Comparison of ENCODE assay signal across 10 cellular contexts in genomic region chr5:90421136-90421535, GRCh38. TPM values are rescaled to one million over a fixed set of nuclear protein-coding genes. Genes with fewer than 3 reads are reported as not detected.
A peak's percentile ranks its signal among the peaks of the same experiment; 100 is the strongest.
DNase-seq lines count a peak whose midpoint lies in the region; ATAC-seq, FAIRE-seq and TF ChIP-seq lines count a peak whose summit lies in the region.
"Had no signal": no experiment of that assay in that cellular context is flagged by ENCODE, and none has a peak within 500 bp of the region (broad histone marks: within the 10 kb centered on the region; RNA-seq: fewer than 3 reads in every experiment).

No MANE protein-coding gene starts in this region.

- H2AFZ ChIP-seq in GM12878 (ENCODE audit: control insufficient read depth, low read depth, low read length) = no peak overlapping the region

- RAD21 ChIA-PET in GM12878 (lab: Charles Lee; ENCODE audit: unreplicated experiment) = interaction anchor here (1.0 kb wide), 1 partner anchor 18 kb away, joined by 3 read pairs; no protein-coding TSS in a partner anchor

- H4K20me1 ChIP-seq in GM12878 (ENCODE audit: control insufficient read depth, insufficient read depth) = no peaks in the 10 kb centered on the region

- POLR2A ChIA-PET in HEK293T (lab: Yijun Ruan, JAX) (interaction anchor here (0.9 to 4.0 kb wide), 2 partner anchors 11 to 20 kb away, joined by 3 to 43 read pairs; partner anchors contain the start of gene CETN3), GM12878 (lab: Charles Lee) (no interaction called here)

- H3K79me2 ChIP-seq in GM12878 (ENCODE audit: control insufficient read depth, insufficient read depth, low read length) = no peaks in the 10 kb centered on the region

- H3K4me1 ChIP-seq in GM12878 (ENCODE audit: control insufficient read depth, insufficient read depth, low read length) = no peaks in the 10 kb centered on the region
- no peaks in the 10 kb centered on the region for H3K4me1 ChIP-seq in lung (ENCODE audit: control insufficient read depth in 2 of 2, insufficient read depth in 2 of 2, low read length in 2 of 2)
- H3K4me1 ChIP-seq: heart right ventricle had no signal

- H3K9me3 ChIP-seq in GM12878 (replicated peaks; ENCODE audit: control insufficient read depth, insufficient read depth, low read length) (no peaks in the 10 kb centered on the region), lung (ENCODE audit: control insufficient read depth in 2 of 2, insufficient read depth in 1 of 2, low read length in 1 of 2) (no peaks in the 10 kb centered on the region)
- H3K9me3 ChIP-seq: heart right ventricle had no signal

- DNase-seq in EL (peak; percentile 13), HEK293T (ENCODE audit: extremely low spot score) (peak; percentile 45), GM12878 (ENCODE audit: low read depth, low spot score) (no peak), lung (ENCODE audit: low spot score) (no peak), GDM1 (lab: John Stamatoyannopoulos, UW) (no peak), inferior parietal cortex (ENCODE audit: extremely low spot score) (no peak)
- DNase-seq in stimulated activated naive CD8-positive, alpha-beta T cell treated with anti-CD3 and anti-CD28 coated beads, Interleukin-15, amount 100 ng/mL, for 72 hours = no peak
- DNase-seq: activated naive CD4-positive, alpha-beta T cell; heart right ventricle had no signal

- no peak for FAIRE-seq in GM12878 (lab: Jason Lieb, UNC)

- in situ Hi-C loops in GM12878 (cut with MboI) = no loop called here

- SMC1A ChIA-PET in GM12878 (lab: Charles Lee; ENCODE audit: uncharacterized antibody, unreplicated experiment) = interaction anchor here (1.2 to 1.4 kb wide), 2 partner anchors 11 to 17 kb away, joined by 4 to 6 read pairs; no protein-coding TSS in a partner anchor

- no peak for TF ChIP-seq EP300 in GM12878 (IDR thresholded peaks at IDR 0.05; ENCODE audit: borderline replicate concordance in 1 of 2, control insufficient read depth in 1 of 2, low read depth in 2 of 2, low read length in 2 of 2)

- 14% methylated on average over 4 of the region's 4 CpGs for WGBS in GM12878 (ENCODE audit: insufficient coverage, insufficient replicate concordance, low lambda C conversion rate, missing lambda C conversion rate)
- WGBS in lung, 2 donors = 42% methylated on average over 4 of the region's 4 CpGs

- H3K4me3 ChIP-seq in GM12878 = no peak overlapping the region
- H3K4me3 ChIP-seq in lung = no peak overlapping the region
- H3K4me3 ChIP-seq: heart right ventricle had no signal

- H3K27ac Mint-ChIP-seq in stimulated activated naive CD8-positive, alpha-beta T cell treated with anti-CD3 and anti-CD28 coated beads, Interleukin-15, amount 100 ng/mL, for 72 hours = no peak overlapping the region

- no peak for TF ChIP-seq RAD21 in GM12878 (IDR thresholded peaks at IDR 0.05; ENCODE audit: insufficient read depth, low read depth, low read length)

- H3K27me3 ChIP-seq in GM12878 (replicated peaks in 1 of 2; ENCODE audit: control insufficient read depth in 2 of 2, insufficient read depth in 2 of 2, low read length in 1 of 2) = no peaks in the 10 kb centered on the region
- H3K27me3 ChIP-seq in lung (ENCODE audit: control insufficient read depth, insufficient read depth) = no peaks in the 10 kb centered on the region

- no peaks in the 10 kb centered on the region for H3K4me1 Mint-ChIP-seq in stimulated activated naive CD8-positive, alpha-beta T cell treated with anti-CD3 and anti-CD28 coated beads, Interleukin-15, amount 100 ng/mL, for 72 hours

- H3K4me2 ChIP-seq in GM12878 (ENCODE audit: control insufficient read depth, insufficient read depth) = no peak overlapping the region

- no peak overlapping the region for H3K4me3 Mint-ChIP-seq in stimulated activated naive CD8-positive, alpha-beta T cell treated with anti-CD3 and anti-CD28 coated beads, Interleukin-15, amount 100 ng/mL, for 72 hours

- intact Hi-C loops in GM12878 (cut with micrococcal nuclease; ENCODE audit: unreplicated experiment) = no loop called here

- H3K9me3 Mint-ChIP-seq in stimulated activated naive CD8-positive, alpha-beta T cell treated with anti-CD3 and anti-CD28 coated beads, Interleukin-15, amount 100 ng/mL, for 72 hours = no peaks in the 10 kb centered on the region

- H3K27me3 Mint-ChIP-seq in stimulated activated naive CD8-positive, alpha-beta T cell treated with anti-CD3 and anti-CD28 coated beads, Interleukin-15, amount 100 ng/mL, for 72 hours = peaks cover 36% of the 10 kb centered on the region

- TF ChIP-seq CTCF in GM12878 (IDR thresholded peaks at IDR 0.05 in 2 of 3, conservative IDR thresholded peaks at IDR 0.05 in 1 of 3; ENCODE audit: control insufficient read depth in 2 of 3, extremely low read depth in 1 of 3, insufficient read depth in 1 of 3, low read depth in 3 of 3, low read length in 3 of 3) (peak; percentile 23 to 43 (median 24); a peak in 3 of 6 replicates), lung (IDR thresholded peaks at IDR 0.05; ENCODE audit: control extremely low read depth, extremely low read depth) (no peak)

- peak; percentile 88 for ATAC-seq in GM12878
- peak; percentile 27 for ATAC-seq in lung (ENCODE audit: insufficient read depth, low FRiP score)
- ATAC-seq in stimulated activated naive CD8-positive, alpha-beta T cell treated with anti-CD3 and anti-CD28 coated beads, Interleukin-15, amount 100 ng/mL, for 72 hours = no peak
- ATAC-seq in GM21619 (IDR thresholded peaks at IDR 0.05; ENCODE audit: unreplicated experiment) = no peak

- H3K36me3 ChIP-seq in GM12878 (ENCODE audit: control insufficient read depth in 2 of 2, insufficient read depth in 2 of 2, low read length in 1 of 2) = no peaks in the 10 kb centered on the region
- no peaks in the 10 kb centered on the region for H3K36me3 ChIP-seq in lung (ENCODE audit: control insufficient read depth in 2 of 2, insufficient read depth in 2 of 2, low read length in 2 of 2)
- H3K36me3 ChIP-seq: heart right ventricle had no signal

- CTCF ChIA-PET in HEK293T (lab: Yijun Ruan, JAX) (interaction anchor here (0.7 to 2.4 kb wide), 5 partner anchors 9 to 13 kb away, joined by 3 to 9 read pairs (median 4); partner anchors contain the start of gene CETN3), GM12878 (lab: Yijun Ruan, JAX) (interaction anchor here (0.6 to 2.7 kb wide), 11 partner anchors 10 to 1726 kb away, joined by 3 to 12 read pairs (median 3); partner anchors contain the start of gene LYSMD3)

- TF ChIP-seq POLR2A in GM12878 (IDR thresholded peaks at IDR 0.05; ENCODE audit: low read depth, low read length) = no peak

- H3K9ac ChIP-seq in GM12878 (ENCODE audit: control insufficient read depth, insufficient read depth, low read length) = no peak overlapping the region

- no TSS peak for BruUV-seq in GM12878 (replicated peaks; lab: Mats Ljungman, UMichigan)

- no peak overlapping the region for H3K27ac ChIP-seq in GM12878 (ENCODE audit: control insufficient read depth, insufficient read depth)
- no peak overlapping the region for H3K27ac ChIP-seq in lung (ENCODE audit: low read depth in 1 of 2, low read length in 1 of 2)
- H3K27ac ChIP-seq: heart right ventricle had no signal

RNA-seq across cellular contexts. Expression of gene CETN3, which starts 11.6 kb away (rescaled TPM):
- 86.0 and 86.6 TPM in 2 replicates for total RNA-seq in GM12878 (2013; cell fraction: nucleolus; rRNA removed)
- 16.8 and 28.8 TPM in 2 replicates for total RNA-seq in GM12878 (2014; rRNA removed)
- 45.5 and 50.1 TPM in 2 replicates for total RNA-seq in GM12878 (2014; rRNA removed; fragmentation: Illumina TruSeq; extraction: Trizol)
- total RNA-seq in GM12878 (2021) = 22.2 and 29.5 TPM in 2 replicates
- 16.7 TPM for polyA plus RNA-seq in GM12878 (2011; ENCODE audit: low read depth)
- polyA plus RNA-seq in GM12878 (2011; rRNA removed) = 50.9 and 114 TPM in 2 replicates
- polyA plus RNA-seq in GM12878 (2011; cell fraction: cytosol; rRNA removed) = 3.3 and 4.6 TPM in 2 replicates
- polyA plus RNA-seq in GM12878 (2011; cell fraction: nucleus; rRNA removed) = 11.8 and 18.7 TPM in 2 replicates
- polyA plus RNA-seq in GM12878 (2012) = 31.4 and 44.8 TPM in 2 replicates
- 54.7 and 58.5 TPM in 2 replicates for polyA plus RNA-seq in GM12878 (2014; fragmentation: Illumina TruSeq; extraction: Trizol)
- 10 to 100 TPM; 54.6 to 59.1 TPM for polyA plus RNA-seq in GM12878 (2014; fragmentation: Nextera tagmentation; extraction: Ambion mirVana)
- polyA plus RNA-seq in GM12878 (2014; rRNA removed) = 30.6 and 48.8 TPM in 2 replicates
- 10 to 100 TPM; 52.6 to 57.7 TPM for polyA plus RNA-seq in GM12878 (2016; fragmentation: Nextera tagmentation; extraction: Ambion mirVana)
- polyA minus RNA-seq in GM12878 (2011; rRNA and poly(A)+ RNA removed) = 2.2 and 2.5 TPM in 2 replicates
- polyA minus RNA-seq in GM12878 (2011; cell fraction: cytosol; rRNA and poly(A)+ RNA removed) = 2.4 and 6.1 TPM in 2 replicates
- 7.5 and 7.7 TPM in 2 replicates for polyA minus RNA-seq in GM12878 (2011; cell fraction: nucleus; rRNA and poly(A)+ RNA removed)
- 10 to 100 TPM; 16.8 to 43.8 TPM for total RNA-seq in lung
- 10 to 100 TPM; 15.7 to 27.2 TPM for polyA plus RNA-seq in lung

RNA-seq across cellular contexts. Expression of gene MBLAC2, which starts 53.4 kb away (rescaled TPM):
- 21.3 and 22.7 TPM in 2 replicates for total RNA-seq in GM12878 (2013; cell fraction: nucleolus; rRNA removed)
- 6.9 and 7.4 TPM in 2 replicates for total RNA-seq in GM12878 (2014; rRNA removed)
- 7.4 and 7.6 TPM in 2 replicates for total RNA-seq in GM12878 (2014; rRNA removed; fragmentation: Illumina TruSeq; extraction: Trizol)
- 7.3 and 7.8 TPM in 2 replicates for total RNA-seq in GM12878 (2021)
- polyA plus RNA-seq in GM12878 (2011; ENCODE audit: low read depth) = 0.97 TPM
- 6.1 and 8.3 TPM in 2 replicates for polyA plus RNA-seq in GM12878 (2011; rRNA removed)
- 4.2 and 4.5 TPM in 2 replicates for polyA plus RNA-seq in GM12878 (2011; cell fraction: cytosol; rRNA removed)
- polyA plus RNA-seq in GM12878 (2011; cell fraction: nucleus; rRNA removed) = 9.1 and 9.4 TPM in 2 replicates
- 3.6 and 5.9 TPM in 2 replicates for polyA plus RNA-seq in GM12878 (2012)
- polyA plus RNA-seq in GM12878 (2014; fragmentation: Illumina TruSeq; extraction: Trizol) = 7.4 and 9.0 TPM in 2 replicates
- 1 to 10 TPM; 2.0 to 2.8 TPM for polyA plus RNA-seq in GM12878 (2014; fragmentation: Nextera tagmentation; extraction: Ambion mirVana)
- polyA plus RNA-seq in GM12878 (2014; rRNA removed) = 6.4 and 7.5 TPM in 2 replicates
- polyA plus RNA-seq in GM12878 (2016; fragmentation: Nextera tagmentation; extraction: Ambion mirVana) = 10 to 100 TPM in 1 of 2 experiments, 1 to 10 TPM in 1; 9.5 to 10.5 TPM
- 6.8 and 10.2 TPM in 2 replicates for polyA minus RNA-seq in GM12878 (2011; rRNA and poly(A)+ RNA removed)
- polyA minus RNA-seq in GM12878 (2011; cell fraction: cytosol; rRNA and poly(A)+ RNA removed) = 3.2 and 4.2 TPM in 2 replicates
- 17.0 and 27.2 TPM in 2 replicates for polyA minus RNA-seq in GM12878 (2011; cell fraction: nucleus; rRNA and poly(A)+ RNA removed)
- 1 to 10 TPM; 4.6 to 6.5 TPM for total RNA-seq in lung
- 1 to 10 TPM; 1.9 to 2.0 TPM for polyA plus RNA-seq in lung

RNA-seq across cellular contexts. Expression of gene POLR3G, which starts 53.5 kb away (rescaled TPM):
- total RNA-seq in GM12878 (2013; cell fraction: nucleolus; rRNA removed) = 11.3 and 14.3 TPM in 2 replicates
- total RNA-seq in GM12878 (2014; rRNA removed) (15.2 and 22.1 TPM in 2 replicates), GM12878 (2014; rRNA removed; fragmentation: Illumina TruSeq; extraction: Trizol) (23.4 and 25.5 TPM in 2 replicates), GM12878 (2021) (18.3 and 18.4 TPM in 2 replicates), lung (1 to 10 TPM; 1.1 to 1.3 TPM)
- polyA plus RNA-seq in GM12878 (2011; ENCODE audit: low read depth) = 11.0 TPM
- polyA plus RNA-seq in GM12878 (2011; rRNA removed) (16.7 and 27.0 TPM in 2 replicates), GM12878 (2014; fragmentation: Illumina TruSeq; extraction: Trizol) (29.5 and 35.1 TPM in 2 replicates), GM12878 (2014; fragmentation: Nextera tagmentation; extraction: Ambion mirVana) (10 to 100 TPM; 42.1 to 50.9 TPM), GM12878 (2014; rRNA removed) (18.8 and 22.4 TPM in 2 replicates), GM12878 (2016; fragmentation: Nextera tagmentation; extraction: Ambion mirVana) (10 to 100 TPM; 32.0 to 33.1 TPM), lung (1 to 10 TPM; 1.3 TPM)
- 17.7 and 31.7 TPM in 2 replicates for polyA plus RNA-seq in GM12878 (2011; cell fraction: cytosol; rRNA removed)
- 4.9 and 11.4 TPM in 2 replicates for polyA plus RNA-seq in GM12878 (2011; cell fraction: nucleus; rRNA removed)
- 6.5 and 8.3 TPM in 2 replicates for polyA plus RNA-seq in GM12878 (2012)
- polyA minus RNA-seq in GM12878 (2011; rRNA and poly(A)+ RNA removed) = 6.3 and 6.9 TPM in 2 replicates
- 2.6 and 2.9 TPM in 2 replicates for polyA minus RNA-seq in GM12878 (2011; cell fraction: cytosol; rRNA and poly(A)+ RNA removed)
- 0.97 and 2.1 TPM in 2 replicates for polyA minus RNA-seq in GM12878 (2011; cell fraction: nucleus; rRNA and poly(A)+ RNA removed)

Comparison
In these comparisons a context has a peak if more than half of its experiments do, and no peak if none do; other contexts are left out.
1. DNase-seq: peak in EL (single experiment) and HEK293T (single experiment); none in GM12878 (single experiment), lung (single experiment), stimulated activated naive CD8-positive, alpha-beta T cell treated with anti-CD3 and anti-CD28 coated beads, Interleukin-15, amount 100 ng/mL, for 72 hours (0 of 2), GDM1 (single experiment) and inferior parietal cortex (single experiment).
2. ATAC-seq: peak in GM12878 (single experiment) and lung (single experiment); none in stimulated activated naive CD8-positive, alpha-beta T cell treated with anti-CD3 and anti-CD28 coated beads, Interleukin-15, amount 100 ng/mL, for 72 hours (single experiment) and GM21619 (single experiment).
3. RNA of gene POLR3G, which starts 53.5 kb away (total RNA-seq): 11.3 to 25.5 TPM in GM12878; 1.1 to 1.3 TPM in lung; every median in the first group is over 4 times any median in the second.